ENCODE assay signal across 16 cellular contexts in genomic region chr17:48972749-48973097, GRCh38. TPM values are rescaled to one million over a fixed set of nuclear protein-coding genes. Genes with fewer than 3 reads are reported as not detected.
DNase-seq lines count a peak whose midpoint lies in the region; ATAC-seq and TF ChIP-seq lines count a peak whose summit lies in the region.
"Had no signal": no experiment of that assay in that cellular context is flagged by ENCODE, and none has a peak within 500 bp of the region (broad histone marks: within the 10 kb centered on the region; RNA-seq: fewer than 3 reads in every experiment).

No MANE protein-coding gene starts in this region.

- H3K27me3 ChIP-seq in GM23248 (replicated peaks; ENCODE audit: insufficient read depth), result no peaks in the 10 kb centered on the region
- H3K27me3 ChIP-seq in sigmoid colon, result peaks cover 0 to 7% (median 0%) of the 10 kb centered on the region in 3 donors

- CTCF ChIA-PET in RWPE1 (lab: Yijun Ruan, JAX), result interaction anchor here (0.6 to 1.0 kb wide), 4 partner anchors 12 to 241 kb away, joined by 3 read pairs; no protein-coding TSS in a partner anchor
- CTCF ChIA-PET in activated CD8-positive, alpha-beta memory T cell treated with anti-CD3 and anti-CD28 coated beads, Interleukin-2, amount 10 ng/mL, durations not matched to agents 7 days and 5 days (lab: Charles Lee), result interaction anchor here (0.6 to 1.3 kb wide), 5 partner anchors 15 to 294 kb away, joined by 3 to 8 read pairs (median 4); no protein-coding TSS in a partner anchor

- ATAC-seq in activated CD8-positive, alpha-beta memory T cell treated with anti-CD3 and anti-CD28 coated beads, Interleukin-2, amount 10 ng/mL, durations not matched to agents 7 days and 5 days, result no peak
- no peak for ATAC-seq in HG03095 (IDR thresholded peaks at IDR 0.05; ENCODE audit: unreplicated experiment)

- H3K27ac Mint-ChIP-seq in activated CD8-positive, alpha-beta memory T cell treated with anti-CD3 and anti-CD28 coated beads, Interleukin-2, amount 10 ng/mL, durations not matched to agents 7 days and 5 days, result no peak overlapping the region
- H3K27ac Mint-ChIP-seq: activated CD8-positive, alpha-beta T cell treated with anti-CD3 and anti-CD28 coated beads for 36 hours; immature natural killer cell had no signal

- no peaks in the 10 kb centered on the region for H3K36me3 Mint-ChIP-seq in activated CD8-positive, alpha-beta memory T cell treated with anti-CD3 and anti-CD28 coated beads, Interleukin-2, amount 10 ng/mL, durations not matched to agents 7 days and 5 days
- H3K36me3 Mint-ChIP-seq: immature natural killer cell had no signal

- H3K79me2 ChIP-seq in GM23248 (ENCODE audit: insufficient read depth), result no peaks in the 10 kb centered on the region

- H3K9ac ChIP-seq in GM23248, result peak overlapping the region; percentile 65

- in situ Hi-C loops in GM23248 (cut with MboI), result no loop called here

- H3K4me1 Mint-ChIP-seq in activated CD8-positive, alpha-beta memory T cell treated with anti-CD3 and anti-CD28 coated beads, Interleukin-2, amount 10 ng/mL, durations not matched to agents 7 days and 5 days, result no peaks in the 10 kb centered on the region
- H3K4me1 Mint-ChIP-seq: immature natural killer cell had no signal

- H3K4me3 ChIP-seq in GM23248, result peak overlapping the region; percentile 33
- peak overlapping the region; percentile 12 for H3K4me3 ChIP-seq in fibroblast of pulmonary artery (replicated peaks; ENCODE audit: low read depth, low read length)
- H3K4me3 ChIP-seq in sigmoid colon, result no peak overlapping the region

- H3K27me3 Mint-ChIP-seq in activated CD8-positive, alpha-beta memory T cell treated with anti-CD3 and anti-CD28 coated beads, Interleukin-2, amount 10 ng/mL, durations not matched to agents 7 days and 5 days, result peaks cover 41% of the 10 kb centered on the region

- TF ChIP-seq EP300 in sigmoid colon (IDR thresholded peaks at IDR 0.05), result no peak

- no peak for TF ChIP-seq POLR2A in sigmoid colon (IDR thresholded peaks at IDR 0.05)

- TF ChIP-seq CTCF in RWPE1 (conservative IDR thresholded peaks at IDR 0.05; ENCODE audit: low read depth) (no peak), fibroblast of pulmonary artery (IDR thresholded peaks at IDR 0.05; ENCODE audit: low read length, missing control alignments) (no peak), sigmoid colon (IDR thresholded peaks at IDR 0.05) (no peak)

- peaks cover 14% of the 10 kb centered on the region for H3F3A ChIP-seq in GM23248 (ENCODE audit: insufficient read depth)

- no peaks in the 10 kb centered on the region for H3K36me3 ChIP-seq in GM23248 (ENCODE audit: low read depth)
- H3K36me3 ChIP-seq in sigmoid colon, result no peaks in the 10 kb centered on the region

- H2AFZ ChIP-seq in GM23248, result peak overlapping the region; percentile 59

- no peak for DNase-seq in GM23248
- no peak for DNase-seq in RWPE1 (ENCODE audit: low spot score)
- DNase-seq in fibroblast of pulmonary artery (ENCODE audit: low read depth), result no peak
- DNase-seq in sigmoid colon, result no peak
- no peak for DNase-seq in activated naive CD4-positive, alpha-beta T cell (lab: John Stamatoyannopoulos, UW)
- no peak for DNase-seq in activated CD8-positive, alpha-beta memory T cell treated with anti-CD3 and anti-CD28 coated beads, Interleukin-2, amount 10 ng/mL, durations not matched to agents 7 days and 5 days
- DNase-seq: immature natural killer cell, NCI-H1048, NCI-H524 treated with DMSO at 0.1 percent for 48 hours had no signal

- H3K9me3 ChIP-seq in GM23248 (ENCODE audit: low read depth), result no peaks in the 10 kb centered on the region
- H3K9me3 ChIP-seq in sigmoid colon, result no peaks in the 10 kb centered on the region

- no peaks in the 10 kb centered on the region for H3K9me3 Mint-ChIP-seq in activated CD8-positive, alpha-beta memory T cell treated with anti-CD3 and anti-CD28 coated beads, Interleukin-2, amount 10 ng/mL, durations not matched to agents 7 days and 5 days (ENCODE audit: low read depth)
- H3K9me3 Mint-ChIP-seq: activated CD8-positive, alpha-beta T cell treated with anti-CD3 and anti-CD28 coated beads for 36 hours; immature natural killer cell had no signal

- H3K9me2 ChIP-seq in GM23248 (ENCODE audit: insufficient read depth), result no peaks in the 10 kb centered on the region

- intact Hi-C loops in sigmoid colon (cut with DNase I), result no loop called here

- H3K4me1 ChIP-seq in GM23248 (ENCODE audit: insufficient read depth), result peaks cover 26% of the 10 kb centered on the region
- H3K4me1 ChIP-seq in sigmoid colon, result peaks cover 0 to 14% (median 12%) of the 10 kb centered on the region in 4 donors

- H4K20me1 ChIP-seq in GM23248 (ENCODE audit: insufficient read depth), result no peaks in the 10 kb centered on the region

- 45 to 48% methylated on average over 7 of the region's 7 CpGs for WGBS in GM23248 (ENCODE audit: low coverage in 1 of 2, low lambda C conversion rate in 2 of 2, missing lambda C conversion rate in 2 of 2), 2 experiments
- 80 to 86% methylated on average over 7 of the region's 7 CpGs for WGBS in sigmoid colon, 2 donors

- POLR2A ChIA-PET in RWPE1 (lab: Yijun Ruan, JAX; ENCODE audit: low non-redundant PET), result no interaction called here

- H3K4me2 ChIP-seq in GM23248 (ENCODE audit: unreplicated experiment), result peak overlapping the region; percentile 32

- peak overlapping the region; percentile 86 for H3K27ac ChIP-seq in GM23248
- H3K27ac ChIP-seq in RWPE1, result peak overlapping the region; percentile 83
- H3K27ac ChIP-seq in sigmoid colon, result peak overlapping the region in 3 of 4 donors; percentile 44 to 74 (median 60)

- no peak overlapping the region for H3K4me3 Mint-ChIP-seq in activated CD8-positive, alpha-beta memory T cell treated with anti-CD3 and anti-CD28 coated beads, Interleukin-2, amount 10 ng/mL, durations not matched to agents 7 days and 5 days
- H3K4me3 Mint-ChIP-seq: activated CD8-positive, alpha-beta T cell treated with anti-CD3 and anti-CD28 coated beads for 36 hours; immature natural killer cell had no signal

RNA-seq across cellular contexts. Expression of gene GIP, which starts 4.3 kb away (rescaled TPM):
- not detected in 2 replicates for total RNA-seq in GM23248 (2014; rRNA removed; shearing (Covaris generic))
- polyA plus RNA-seq in GM23248 (2016; fragmentation: Nextera tagmentation; extraction: Ambion mirVana) (0.28 TPM in 1 of 2 replicates, not detected in the other), sigmoid colon (not detected)
- not detected for total RNA-seq in sigmoid colon
- total RNA-seq in activated CD8-positive, alpha-beta memory T cell treated with anti-CD3 and anti-CD28 coated beads, Interleukin-2, amount 10 ng/mL, durations not matched to agents 7 days and 5 days, result not detected
- total RNA-seq: activated CD8-positive, alpha-beta T cell treated with anti-CD3 and anti-CD28 coated beads for 36 hours; lung microvascular endothelial cell; renal cortical epithelial cell; subcutaneous adipose tissue had no signal
- polyA plus RNA-seq: adipose tissue, immature natural killer cell, neural cell had no signal

RNA-seq across cellular contexts. Expression of gene IGF2BP1, which starts 24.5 kb away (rescaled TPM):
- 4.3 and 5.7 TPM in 2 replicates for total RNA-seq in GM23248 (2014; rRNA removed; shearing (Covaris generic))
- polyA plus RNA-seq in GM23248 (2016; fragmentation: Nextera tagmentation; extraction: Ambion mirVana) (5.6 and 8.1 TPM in 2 replicates), sigmoid colon (under 1 TPM in 1 of 3 donors, not detected in 2; 0.20 TPM)
- total RNA-seq in sigmoid colon, result under 1 TPM in 2 of 4 donors, not detected in 2; 0.14 to 0.36 TPM
- not detected for total RNA-seq in activated CD8-positive, alpha-beta memory T cell treated with anti-CD3 and anti-CD28 coated beads, Interleukin-2, amount 10 ng/mL, durations not matched to agents 7 days and 5 days
- polyA plus RNA-seq: immature natural killer cell had no signal

RNA-seq across cellular contexts. Expression of gene SNF8, which starts 28.1 kb away (rescaled TPM):
- total RNA-seq in GM23248 (2014; rRNA removed; shearing (Covaris generic)), result 81.6 and 94.9 TPM in 2 replicates
- 176 and 179 TPM in 2 replicates for polyA plus RNA-seq in GM23248 (2016; fragmentation: Nextera tagmentation; extraction: Ambion mirVana)
- 10 to 100 TPM; 74.1 to 94.5 (median 85.2) TPM for total RNA-seq in sigmoid colon
- 100 to 1,000 TPM; 108 to 174 (median 145) TPM for polyA plus RNA-seq in sigmoid colon
- total RNA-seq in activated CD8-positive, alpha-beta memory T cell treated with anti-CD3 and anti-CD28 coated beads, Interleukin-2, amount 10 ng/mL, durations not matched to agents 7 days and 5 days, result 100 to 1,000 TPM; 125 to 127 TPM

Comparison
In these comparisons a context has a peak if more than half of its experiments do, and no peak if none do; other contexts are left out.
1. H3K4me3 ChIP-seq: peak in GM23248 (single experiment) and fibroblast of pulmonary artery (single experiment); none in sigmoid colon (0 of 4).
2. Peak in every context shown above with its lines, with median percentiles within 50 percentile points of each other: H3K27ac ChIP-seq.